ENCODE assay signal across 21 cellular contexts in the genomic region with DNA sequence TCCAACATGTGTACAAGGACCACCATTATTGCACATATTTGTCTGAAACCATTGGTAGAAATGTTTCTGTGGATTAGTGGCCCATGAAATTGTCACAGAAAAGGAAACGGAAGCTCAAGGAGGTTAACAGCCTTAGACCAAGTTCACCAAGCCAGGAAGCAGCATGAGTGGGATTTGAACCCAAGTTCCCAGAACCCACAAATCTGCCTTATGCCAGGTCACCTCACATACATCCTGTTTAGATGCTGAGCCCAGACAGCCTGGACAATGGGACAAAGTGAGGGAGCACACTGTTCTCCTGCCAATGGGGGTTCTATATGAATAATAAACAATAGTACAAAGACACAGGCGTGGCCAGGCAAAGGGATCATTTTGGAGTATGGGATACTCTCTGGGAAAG.
"Had no signal": no experiment of that assay in that cellular context is flagged by ENCODE, and none has a peak within 500 bp of the region (broad histone marks: within the 10 kb centered on the region; RNA-seq: fewer than 3 reads in every experiment).

No MANE protein-coding gene starts in this region.

- FAIRE-seq: frontal cortex, islet of Langerhans had no signal

- H3K9me3 ChIP-seq: left lung, suprapubic skin, transverse colon, vagina had no signal

- H3K27me3 ChIP-seq: left lung, suprapubic skin, transverse colon, vagina had no signal

- DNase-seq: activated CD4-positive, alpha-beta T cell treated with anti-CD3 and anti-CD28 coated beads for 48 hours; activated CD8-positive, alpha-beta T cell treated with anti-CD3 and anti-CD28 coated beads for 36 hours; activated gamma-delta T cell treated with Interleukin-2 at 50 U/mL for 16 hours; activated naive CD8-positive, alpha-beta T cell treated with anti-CD3 and anti-CD28 coated beads, Interleukin-2, amount 50 U/mL, for 24 hours; activated T-cell treated with anti-CD3 and anti-CD28 coated beads, Interleukin-2, amount 50 U/mL, for 4 hours; amygdala; effector CD4-positive, alpha-beta T cell; left lung; naive B cell; right cardiac atrium; stimulated activated CD4-positive, alpha-beta T cell treated with anti-CD3 and anti-CD28 coated beads, Interleukin-15, amount 100 ng/mL, for 24 hours; stimulated activated CD4-positive, alpha-beta T cell treated with anti-CD3 and anti-CD28 coated beads, Interleukin-2, amount 100 ng/mL, for 24 hours; transverse colon had no signal

- H3K27ac ChIP-seq: left lung, suprapubic skin, transverse colon, vagina had no signal

- H3K36me3 ChIP-seq: left lung, suprapubic skin, transverse colon, vagina had no signal

- H3K4me3 Mint-ChIP-seq: activated CD8-positive, alpha-beta T cell treated with anti-CD3 and anti-CD28 coated beads for 36 hours; activated naive CD4-positive, alpha-beta T cell treated with anti-CD3 and anti-CD28 coated beads, Interleukin-2, amount 50 U/mL, for 24 hours; activated naive CD8-positive, alpha-beta T cell treated with anti-CD3 and anti-CD28 coated beads, Interleukin-2, amount 50 U/mL, for 24 hours; activated T-cell treated with anti-CD3 and anti-CD28 coated beads, Interleukin-2, amount 50 U/mL, for 4 hours; activated T-helper 17 cell treated with anti-CD3 and anti-CD28 coated beads, Interleukin-2, amount 50 U/mL, for 72 hours; naive B cell; neural crest cell had no signal

- H3K9me3 Mint-ChIP-seq: activated CD8-positive, alpha-beta T cell treated with anti-CD3 and anti-CD28 coated beads for 36 hours; activated naive CD4-positive, alpha-beta T cell treated with anti-CD3 and anti-CD28 coated beads, Interleukin-2, amount 50 U/mL, for 24 hours; activated naive CD8-positive, alpha-beta T cell treated with anti-CD3 and anti-CD28 coated beads, Interleukin-2, amount 50 U/mL, for 24 hours; activated T-cell treated with anti-CD3 and anti-CD28 coated beads, Interleukin-2, amount 50 U/mL, for 4 hours; activated T-helper 17 cell treated with anti-CD3 and anti-CD28 coated beads, Interleukin-2, amount 50 U/mL, for 72 hours; naive B cell; neural crest cell had no signal

- H3K4me3 ChIP-seq: left lung, lung, suprapubic skin, transverse colon, vagina had no signal

- ATAC-seq: activated CD8-positive, alpha-beta T cell treated with anti-CD3 and anti-CD28 coated beads for 36 hours; activated naive CD8-positive, alpha-beta T cell treated with anti-CD3 and anti-CD28 coated beads, Interleukin-2, amount 50 U/mL, for 24 hours; activated T-cell treated with anti-CD3 and anti-CD28 coated beads, Interleukin-2, amount 50 U/mL, for 4 hours; left lung; right cardiac atrium had no signal

- H3K27ac Mint-ChIP-seq: activated CD8-positive, alpha-beta T cell treated with anti-CD3 and anti-CD28 coated beads for 36 hours; activated naive CD4-positive, alpha-beta T cell treated with anti-CD3 and anti-CD28 coated beads, Interleukin-2, amount 50 U/mL, for 24 hours; activated naive CD8-positive, alpha-beta T cell treated with anti-CD3 and anti-CD28 coated beads, Interleukin-2, amount 50 U/mL, for 24 hours; activated T-helper 17 cell treated with anti-CD3 and anti-CD28 coated beads, Interleukin-2, amount 50 U/mL, for 72 hours had no signal

- H3K36me3 Mint-ChIP-seq: activated naive CD4-positive, alpha-beta T cell treated with anti-CD3 and anti-CD28 coated beads, Interleukin-2, amount 50 U/mL, for 24 hours; naive B cell had no signal

- H3K27me3 Mint-ChIP-seq: activated CD8-positive, alpha-beta T cell treated with anti-CD3 and anti-CD28 coated beads for 36 hours; activated naive CD4-positive, alpha-beta T cell treated with anti-CD3 and anti-CD28 coated beads, Interleukin-2, amount 50 U/mL, for 24 hours; activated naive CD8-positive, alpha-beta T cell treated with anti-CD3 and anti-CD28 coated beads, Interleukin-2, amount 50 U/mL, for 24 hours; activated T-helper 17 cell treated with anti-CD3 and anti-CD28 coated beads, Interleukin-2, amount 50 U/mL, for 72 hours had no signal
